1 cellular context compared by ENCODE assay signal in genomic region chr6:13574149-13574570, GRCh38.
TF ChIP-seq lines count a peak whose summit lies in the region.

No MANE protein-coding gene starts in this region.

TF ChIP-seq in K562, 482 proteins besides CTCF, POLR2A, EP300 and RAD21 (continued from another document):
- TF ChIP-seq ZNF609 (CRISPR knock-in tag; IDR thresholded peaks at IDR 0.05; ENCODE audit: borderline replicate concordance) = no peak
- TF ChIP-seq ZC3H8 (IDR thresholded peaks at IDR 0.05) = no peak
- TF ChIP-seq NR3C1 (CRISPR knock-in tag; IDR thresholded peaks at IDR 0.05) = no peak
- TF ChIP-seq TEAD1 (CRISPR knock-in tag; IDR thresholded peaks at IDR 0.05) = peak in 1 of 2 experiments; percentile 67; a peak in 2 of 4 replicates
- peak; percentile 98 for TF ChIP-seq RBM25 (IDR thresholded peaks at IDR 0.05; ENCODE audit: low read depth, low read length, severe bottlenecking)
- peak; percentile 91 for TF ChIP-seq ILF3 (IDR thresholded peaks at IDR 0.05; ENCODE audit: borderline replicate concordance)
- TF ChIP-seq CREM (IDR thresholded peaks at IDR 0.05; ENCODE audit: low read depth) = peak; percentile 69
- TF ChIP-seq SETDB1 (IDR thresholded peaks at IDR 0.05; ENCODE audit: low read length) = no peak
- TF ChIP-seq POLR3A (IDR thresholded peaks at IDR 0.05; ENCODE audit: borderline replicate concordance, extremely low read depth, insufficient read depth, insufficient read length) = no peak
- no peak for TF ChIP-seq HBP1 (CRISPR knock-in tag; IDR thresholded peaks at IDR 0.05)
- TF ChIP-seq ZNF277 (CRISPR knock-in tag; IDR thresholded peaks at IDR 0.05; ENCODE audit: borderline replicate concordance) = no peak
- TF ChIP-seq YBX1 (IDR thresholded peaks at IDR 0.05) = no peak
- TF ChIP-seq ZNF121 (CRISPR knock-in tag; conservative IDR thresholded peaks at IDR 0.05) = no peak
- TF ChIP-seq EGR1 (conservative IDR thresholded peaks at IDR 0.05) = no peak
- TF ChIP-seq CREB3 (tag; conservative IDR thresholded peaks at IDR 0.05; ENCODE audit: low read depth) = no peak
- no peak for TF ChIP-seq CBFB (CRISPR knock-in tag; IDR thresholded peaks at IDR 0.05)
- TF ChIP-seq RFX1 (IDR thresholded peaks at IDR 0.05) = no peak
- TF ChIP-seq ZNF449 (CRISPR knock-in tag; IDR thresholded peaks at IDR 0.05) = no peak
- no peak for TF ChIP-seq TCFL5 (CRISPR knock-in tag; conservative IDR thresholded peaks at IDR 0.05)
- no peak for TF ChIP-seq SPI1 (IDR thresholded peaks at IDR 0.05; ENCODE audit: borderline replicate concordance, low read depth, low read length)
- no peak for TF ChIP-seq ZNF134 (CRISPR knock-in tag; conservative IDR thresholded peaks at IDR 0.05)
- TF ChIP-seq ZNF75A (CRISPR knock-in tag; IDR thresholded peaks at IDR 0.05) = no peak
- TF ChIP-seq ZZZ3 (IDR thresholded peaks at IDR 0.05) = no peak
- no peak for TF ChIP-seq NFIC (IDR thresholded peaks at IDR 0.05)
- TF ChIP-seq HOMEZ (CRISPR knock-in tag; IDR thresholded peaks at IDR 0.05) = no peak
- TF ChIP-seq ATF6 (CRISPR knock-in tag; IDR thresholded peaks at IDR 0.05) = 0 out of 2 replicates have a peak, but pooled peaks have one; percentile 14
- no peak for TF ChIP-seq JUN (IDR thresholded peaks at IDR 0.05; ENCODE audit: borderline replicate concordance, low read depth, low read length)
- TF ChIP-seq JUN (CRISPR knock-in tag; IDR thresholded peaks at IDR 0.05; ENCODE audit: borderline replicate concordance) = no peak
- TF ChIP-seq SUPT5H (IDR thresholded peaks at IDR 0.05) = no peak
- no peak for TF ChIP-seq KLF10 (CRISPR knock-in tag; IDR thresholded peaks at IDR 0.05)
- TF ChIP-seq ETV5 (CRISPR knock-in tag; IDR thresholded peaks at IDR 0.05; ENCODE audit: low read depth) = no peak
- TF ChIP-seq IRF2 (CRISPR knock-in tag; IDR thresholded peaks at IDR 0.05) = no peak
- no peak for TF ChIP-seq ZNF324 (CRISPR knock-in tag; IDR thresholded peaks at IDR 0.05)
- TF ChIP-seq HLTF (IDR thresholded peaks at IDR 0.05) = no peak
- no peak for TF ChIP-seq CSDE1 (IDR thresholded peaks at IDR 0.05)
- no peak for TF ChIP-seq KAT8 (IDR thresholded peaks at IDR 0.05; ENCODE audit: low read depth)
- no peak for TF ChIP-seq ZNF280A (IDR thresholded peaks at IDR 0.05; ENCODE audit: low read depth, partially characterized antibody)
- no peak for TF ChIP-seq GATA2 (CRISPR knock-in tag; IDR thresholded peaks at IDR 0.05)
- TF ChIP-seq ARNT (IDR thresholded peaks at IDR 0.05) = no peak
- 0 out of 2 replicates have a peak, but pooled peaks have one; percentile 16 for TF ChIP-seq ZNF511 (CRISPR knock-in tag; IDR thresholded peaks at IDR 0.05)
- TF ChIP-seq FOXK1 (CRISPR knock-in tag; IDR thresholded peaks at IDR 0.05; ENCODE audit: borderline replicate concordance) = no peak
TF ChIP-seq in K562: peak in this region for 62.
